16 cellular contexts compared by ENCODE assay signal in the genomic region with DNA sequence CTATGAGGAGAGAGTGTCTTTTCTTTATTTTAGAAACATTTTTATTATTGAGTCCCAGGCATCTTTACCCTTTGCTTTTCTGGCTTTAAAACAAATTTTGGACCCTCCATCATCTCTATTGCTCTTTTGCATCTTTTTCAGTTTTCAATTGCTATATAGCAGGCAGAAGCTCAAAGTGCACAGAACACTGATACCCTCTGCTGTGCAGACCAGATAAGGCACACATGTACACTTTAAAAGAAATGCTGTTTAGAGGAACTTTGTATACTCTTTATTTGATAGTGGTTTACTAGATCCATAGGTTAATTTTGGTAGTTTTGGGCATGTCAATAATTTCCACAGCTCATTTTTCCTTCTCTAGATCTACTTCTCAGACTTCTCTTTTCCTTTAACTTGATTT.
DNase-seq lines count a peak whose midpoint lies in the region; ATAC-seq and TF ChIP-seq lines count a peak whose summit lies in the region.
"Had no signal": no experiment of that assay in that cellular context is flagged by ENCODE, and none has a peak within 500 bp of the region (broad histone marks: within the 10 kb centered on the region; RNA-seq: fewer than 3 reads in every experiment).

No MANE protein-coding gene starts in this region.

- no peaks in the 10 kb centered on the region for H3K36me3 ChIP-seq in Caco-2 (ENCODE audit: control insufficient read depth, insufficient read depth, low read length)
- H3K36me3 ChIP-seq in RWPE2 (ENCODE audit: low read depth): no peaks in the 10 kb centered on the region
- H3K36me3 ChIP-seq: SJSA1 had no signal

- H3K4me3 ChIP-seq in Caco-2 (ENCODE audit: low read depth, low read length) (no peak overlapping the region), RWPE2 (ENCODE audit: severe bottlenecking) (no peak overlapping the region)
- H3K4me3 ChIP-seq: GM23248, SJSA1 had no signal

- DNase-seq in Caco-2: no peak
- no peak for DNase-seq in RWPE2 (ENCODE audit: low spot score)
- DNase-seq in GM03348 (ENCODE audit: low spot score): no peak
- no peak for DNase-seq in NCI-H748 treated with DMSO at 0.1 percent for 48 hours (lab: John Stamatoyannopoulos, UW)
- no peak for DNase-seq in NCI-H187 treated with DMSO at 0.1 percent for 48 hours (lab: John Stamatoyannopoulos, UW)
- DNase-seq: ACHN; CD4-positive, alpha-beta T cell; GM23248; NCI-H2029; NCI-H510A; T-cell had no signal

- H3K9me3 Mint-ChIP-seq in Caco-2 (ENCODE audit: unreplicated experiment) (no peaks in the 10 kb centered on the region), nephron (peaks cover 5% of the 10 kb centered on the region)
- H3K9me3 Mint-ChIP-seq: T-cell had no signal

- H3K27me3 ChIP-seq in Caco-2 (replicated peaks; ENCODE audit: control insufficient read depth, insufficient read depth, low read length) (no peaks in the 10 kb centered on the region), RWPE2 (ENCODE audit: insufficient read depth, poor library complexity, severe bottlenecking) (no peaks in the 10 kb centered on the region)
- H3K27me3 ChIP-seq: SJSA1 had no signal

- peak; percentile 50 for ATAC-seq in GM18502 (IDR thresholded peaks at IDR 0.05; ENCODE audit: poor library complexity, unreplicated experiment)
- no peak for ATAC-seq in RWPE2 (ENCODE audit: low read depth)
- ATAC-seq: T-cell had no signal

- intact Hi-C loops in Caco-2 (cut with micrococcal nuclease; ENCODE audit: unreplicated experiment): loop anchor here (1.0 to 5.0 kb wide), 3 partner anchors 163 to 480 kb away; no protein-coding TSS in a partner anchor

- no peaks in the 10 kb centered on the region for H3K9me3 ChIP-seq in Caco-2
- no peaks in the 10 kb centered on the region for H3K9me3 ChIP-seq in RWPE2 (ENCODE audit: severe bottlenecking)
- H3K9me3 ChIP-seq: SJSA1 had no signal

- H3K27me3 Mint-ChIP-seq in Caco-2 (ENCODE audit: insufficient read depth, unreplicated experiment) (peaks cover 7% of the 10 kb centered on the region), nephron (ENCODE audit: low read depth) (peaks cover 10% of the 10 kb centered on the region)
- H3K27me3 Mint-ChIP-seq: CD4-positive, alpha-beta T cell had no signal

- CTCF ChIA-PET in Caco-2 (lab: Charles Lee): interaction anchor here (0.6 to 1.2 kb wide), 3 partner anchors 83 to 191 kb away, joined by 4 to 8 read pairs (median 4); no protein-coding TSS in a partner anchor

- H3K4me1 Mint-ChIP-seq in Caco-2 (ENCODE audit: low read depth, unreplicated experiment) (no peaks in the 10 kb centered on the region), nephron (no peaks in the 10 kb centered on the region)
- H3K4me1 Mint-ChIP-seq: T-cell had no signal

- H3K36me3 Mint-ChIP-seq in Caco-2 (ENCODE audit: insufficient read depth, unreplicated experiment): no peaks in the 10 kb centered on the region
- H3K36me3 Mint-ChIP-seq in nephron (ENCODE audit: low read depth): no peaks in the 10 kb centered on the region
- H3K36me3 Mint-ChIP-seq: T-cell had no signal

- H3K4me3 Mint-ChIP-seq in Caco-2 (ENCODE audit: unreplicated experiment): no peak overlapping the region
- no peak overlapping the region for H3K4me3 Mint-ChIP-seq in nephron
- H3K4me3 Mint-ChIP-seq: CD4-positive, alpha-beta T cell; T-cell had no signal

- peak; percentile 23 to 51 for TF ChIP-seq CTCF in Caco-2 (IDR thresholded peaks at IDR 0.05; ENCODE audit: insufficient read depth in 1 of 2, low read depth in 1 of 2, low read length in 1 of 2, severe bottlenecking in 1 of 2, unreplicated experiment in 1 of 2)
- peak; percentile 8 for TF ChIP-seq CTCF in RWPE2 (IDR thresholded peaks at IDR 0.05; ENCODE audit: poor library complexity, severe bottlenecking)
- TF ChIP-seq CTCF in nephron (IDR thresholded peaks at IDR 0.05; ENCODE audit: unreplicated experiment in 3 of 3): peak; percentile 21 to 38 (median 22)

- no peaks in the 10 kb centered on the region for H3K4me1 ChIP-seq in Caco-2
- no peaks in the 10 kb centered on the region for H3K4me1 ChIP-seq in RWPE2 (ENCODE audit: insufficient read depth, poor library complexity, severe bottlenecking)
- H3K4me1 ChIP-seq: SJSA1 had no signal

- POLR2A ChIA-PET in Caco-2 (lab: Charles Lee): no interaction called here

- BruUV-seq in Caco-2 (replicated peaks; lab: Mats Ljungman, UMichigan): no TSS peak

- no peak overlapping the region for H3K27ac Mint-ChIP-seq in Caco-2 (ENCODE audit: unreplicated experiment)
- H3K27ac Mint-ChIP-seq in nephron: no peak overlapping the region
- H3K27ac Mint-ChIP-seq: CD4-positive, alpha-beta T cell; T-cell had no signal

- H3K27ac ChIP-seq in RWPE2 (ENCODE audit: poor library complexity, severe bottlenecking): no peak overlapping the region
- H3K27ac ChIP-seq: GM23248, KMS-11, RWPE1, SJSA1 had no signal
